Comparison of ENCODE assay signal across 19 cellular contexts in genomic region chr7:155780884-155781283, GRCh38. TPM values are rescaled to one million over a fixed set of nuclear protein-coding genes. Genes with fewer than 3 reads are reported as not detected.
"Had no signal": no experiment of that assay in that cellular context is flagged by ENCODE, and none has a peak within 500 bp of the region (broad histone marks: within the 10 kb centered on the region; RNA-seq: fewer than 3 reads in every experiment).

No MANE protein-coding gene starts in this region.

- H3K27ac ChIP-seq: esophagus squamous epithelium, gastroesophageal sphincter, right atrium auricular region, thoracic aorta, transverse colon had no signal

- ATAC-seq: effector memory CD8-positive, alpha-beta T cell; gastroesophageal sphincter; left lobe of liver had no signal

- H3K9me3 ChIP-seq: esophagus squamous epithelium, gastroesophageal sphincter, right atrium auricular region, thoracic aorta, transverse colon had no signal

- H3K4me1 ChIP-seq: esophagus squamous epithelium, gastroesophageal sphincter, right atrium auricular region, transverse colon had no signal

- H3K4me3 ChIP-seq: esophagus squamous epithelium, gastroesophageal sphincter, right atrium auricular region, thoracic aorta, transverse colon had no signal

- H3K9me3 Mint-ChIP-seq: dendritic cell treated with granulocyte-macrophage colony-stimulating factor and Interleukin-4, amounts not matched to agents 40 ng/mL and 50 ng/mL, for 4 days; effector memory CD8-positive, alpha-beta T cell; nephron progenitor cell; stimulated activated naive CD8-positive, alpha-beta T cell treated with anti-CD3 and anti-CD28 coated beads, Interleukin-15, Interleukin-2, amounts not matched to agents 100 ng/mL and 50 ng/mL, for 24 hours had no signal

- H3K27me3 ChIP-seq: esophagus squamous epithelium, gastroesophageal sphincter, right atrium auricular region, transverse colon had no signal

- H3K27ac Mint-ChIP-seq: dendritic cell treated with granulocyte-macrophage colony-stimulating factor and Interleukin-4, amounts not matched to agents 40 ng/mL and 50 ng/mL, for 4 days; effector memory CD8-positive, alpha-beta T cell; stimulated activated naive CD8-positive, alpha-beta T cell treated with anti-CD3 and anti-CD28 coated beads, Interleukin-15, Interleukin-2, amounts not matched to agents 100 ng/mL and 50 ng/mL, for 24 hours had no signal

- H3K4me3 Mint-ChIP-seq: dendritic cell treated with granulocyte-macrophage colony-stimulating factor and Interleukin-4, amounts not matched to agents 40 ng/mL and 50 ng/mL, for 4 days; effector memory CD8-positive, alpha-beta T cell; nephron progenitor cell; stimulated activated naive CD8-positive, alpha-beta T cell treated with anti-CD3 and anti-CD28 coated beads, Interleukin-15, Interleukin-2, amounts not matched to agents 100 ng/mL and 50 ng/mL, for 24 hours had no signal

- H3K27me3 Mint-ChIP-seq: effector memory CD8-positive, alpha-beta T cell had no signal

- DNase-seq: cerebellar nuclear complex; effector memory CD8-positive, alpha-beta T cell; esophagus squamous epithelium; foreskin fibroblast; glutamatergic neuron; islet precursor cell; midbrain; nephron progenitor cell; small intestine; stimulated activated CD4-positive, alpha-beta T cell treated with anti-CD3 and anti-CD28 coated beads, Interleukin-2, amount 100 ng/mL, for 48 hours; transverse colon had no signal

RNA-seq across cellular contexts. Expression of gene SHH, which starts 31.4 kb away (rescaled TPM):
- total RNA-seq: esophagus squamous epithelium, lower leg skin, right atrium auricular region, subcutaneous adipose tissue had no signal
